In genomic region chr2:239882335-239882734, GRCh38 we compare ENCODE assay signal across 9 cellular contexts.
DNase-seq lines count a peak whose midpoint lies in the region; ATAC-seq, FAIRE-seq and TF ChIP-seq lines count a peak whose summit lies in the region.
"Had no signal": no experiment of that assay in that cellular context is flagged by ENCODE, and none has a peak within 500 bp of the region (broad histone marks: within the 10 kb centered on the region; RNA-seq: fewer than 3 reads in every experiment).

No MANE protein-coding gene starts in this region.

- no peak overlapping the region for H3K56ac ChIP-seq in H1 (replicated peaks; ENCODE audit: insufficient read length, low read depth, low read length)

- H3K27ac Mint-ChIP-seq in activated CD4-positive, alpha-beta memory T cell treated with anti-CD3 and anti-CD28 coated beads, Interleukin-2, amount 10 ng/mL, durations not matched to agents 7 days and 5 days: no peak overlapping the region
- H3K27ac Mint-ChIP-seq in naive thymus-derived CD4-positive, alpha-beta T cell: peak overlapping the region in 1 of 9 donors; percentile 45
- H3K27ac Mint-ChIP-seq: T-helper 1 cell treated with Interleukin-12 subunit alpha and Interleukin-12 subunit beta and Interleukin-4 antibody, amounts not matched to agents 30 μg/mL and 1 μg/mL, for 36 hours had no signal

- H3K9me3 Mint-ChIP-seq in activated CD4-positive, alpha-beta memory T cell treated with anti-CD3 and anti-CD28 coated beads, Interleukin-2, amount 10 ng/mL, durations not matched to agents 7 days and 5 days: peaks cover 13% of the 10 kb centered on the region
- peaks cover 0 to 29% (median 17%) of the 10 kb centered on the region in 11 donors for H3K9me3 Mint-ChIP-seq in naive thymus-derived CD4-positive, alpha-beta T cell

- H3K23me2 ChIP-seq in H1 (ENCODE audit: low read depth, low read length): no peaks in the 10 kb centered on the region

- H2BK5ac ChIP-seq in H1 (ENCODE audit: low read depth, low read length): no peak overlapping the region

- no peaks in the 10 kb centered on the region for H3K79me2 ChIP-seq in H1 (ENCODE audit: control insufficient read depth in 1 of 2, insufficient read depth in 2 of 2, low read length in 2 of 2)

- DNase-seq in ELF-1 (ENCODE audit: low read depth, low spot score) (peak; percentile 66), NCI-H1048 (lab: John Stamatoyannopoulos, UW) (peak; percentile 8), H1 (ENCODE audit: low read depth in 1 of 2, low spot score in 2 of 2) (peak; percentile 31 to 88), suprapubic skin (ENCODE audit: low spot score in 2 of 2) (peak in 1 of 2 donors; percentile 78), OCI-M2 (lab: John Stamatoyannopoulos, UW; ENCODE audit: unreplicated experiment) (no peak)
- peak; percentile 67 for DNase-seq in activated CD4-positive, alpha-beta memory T cell treated with anti-CD3 and anti-CD28 coated beads, Interleukin-2, amount 10 ng/mL, durations not matched to agents 7 days and 5 days
- DNase-seq in naive thymus-derived CD4-positive, alpha-beta T cell: peak in 8 of 9 donors; percentile 12 to 59 (median 44)

- FAIRE-seq in H1 (lab: Jason Lieb, UNC): peak; percentile 78

- CTCF ChIA-PET in activated CD4-positive, alpha-beta memory T cell treated with anti-CD3 and anti-CD28 coated beads, Interleukin-2, amount 10 ng/mL, durations not matched to agents 7 days and 5 days (lab: Charles Lee): interaction anchor here (0.9 to 1.7 kb wide), 4 partner anchors 13 to 58 kb away, joined by 3 to 6 read pairs (median 4); no protein-coding TSS in a partner anchor
- CTCF ChIA-PET in H1 (lab: Charles Lee; ENCODE audit: partially characterized antibody): interaction anchor here (1.0 kb wide), 1 partner anchor 36 kb away, joined by 3 read pairs; no protein-coding TSS in a partner anchor
- CTCF ChIA-PET in naive thymus-derived CD4-positive, alpha-beta T cell (lab: Charles Lee): interaction anchor here (0.6 to 1.1 kb wide), 5 partner anchors 8 to 783 kb away, joined by 3 read pairs; no protein-coding TSS in a partner anchor

- no peak overlapping the region for H3K27ac ChIP-seq in H1 (ENCODE audit: low read depth, low read length)
- no peak overlapping the region for H3K27ac ChIP-seq in naive thymus-derived CD4-positive, alpha-beta T cell (ENCODE audit: low read depth, low read length)
- no peak overlapping the region for H3K27ac ChIP-seq in suprapubic skin

- H3K27me3 ChIP-seq in H1 (replicated peaks in 1 of 4; ENCODE audit: control insufficient read depth in 3 of 4, extremely low read depth in 1 of 4, insufficient read depth in 3 of 4, low read length in 3 of 4) (no peaks in the 10 kb centered on the region; a peak in 2 of 7 replicates), suprapubic skin (no peaks in the 10 kb centered on the region)
- no peaks in the 10 kb centered on the region for H3K27me3 ChIP-seq in naive thymus-derived CD4-positive, alpha-beta T cell (ENCODE audit: control insufficient read depth in 2 of 2, insufficient read depth in 2 of 2, low read length in 2 of 2)

- no peak overlapping the region for H2BK120ac ChIP-seq in H1 (replicated peaks; ENCODE audit: low read depth, low read length)

- H3K9ac ChIP-seq in H1 (replicated peaks in 1 of 4; ENCODE audit: extremely low read depth in 1 of 4, low read depth in 3 of 4, low read length in 3 of 4): no peak overlapping the region

- H3K36me3 ChIP-seq in H1 (ENCODE audit: control insufficient read depth in 2 of 4, insufficient read depth in 4 of 4, low read length in 3 of 4): no peaks in the 10 kb centered on the region
- H3K36me3 ChIP-seq in naive thymus-derived CD4-positive, alpha-beta T cell (ENCODE audit: control insufficient read depth in 2 of 3, insufficient read depth in 3 of 3, low read length in 3 of 3): no peaks in the 10 kb centered on the region
- no peaks in the 10 kb centered on the region for H3K36me3 ChIP-seq in suprapubic skin

- peaks cover 2% of the 10 kb centered on the region for H3K4me1 Mint-ChIP-seq in activated CD4-positive, alpha-beta memory T cell treated with anti-CD3 and anti-CD28 coated beads, Interleukin-2, amount 10 ng/mL, durations not matched to agents 7 days and 5 days
- H3K4me1 Mint-ChIP-seq in naive thymus-derived CD4-positive, alpha-beta T cell: peaks cover 3 to 11% (median 6%) of the 10 kb centered on the region in 7 donors

- H3K4me1 ChIP-seq in H1 (replicated peaks in 1 of 4; ENCODE audit: control insufficient read depth in 3 of 4, insufficient read depth in 4 of 4, low read length in 3 of 4) (peaks cover 0 to 3% (median 0%) of the 10 kb centered on the region in 4 experiments; a peak in 3 of 7 replicates), suprapubic skin (peaks cover 8% of the 10 kb centered on the region)
- peaks cover 0 to 6% of the 10 kb centered on the region in 2 donors for H3K4me1 ChIP-seq in naive thymus-derived CD4-positive, alpha-beta T cell (ENCODE audit: control insufficient read depth in 2 of 2, insufficient read depth in 2 of 2, low read length in 2 of 2)

- no peak overlapping the region for H3K23ac ChIP-seq in H1 (ENCODE audit: insufficient read length)

- H3K79me1 ChIP-seq in H1 (ENCODE audit: low read depth, low read length): no peaks in the 10 kb centered on the region

- no peak overlapping the region for H2BK15ac ChIP-seq in H1 (ENCODE audit: low read length)

- TF ChIP-seq CTCF in H1 (IDR thresholded peaks at IDR 0.05; ENCODE audit: control extremely low read depth in 1 of 3, insufficient read depth in 1 of 3, low read depth in 1 of 3, low read length in 3 of 3) (peak; percentile 70 to 83 (median 75)), suprapubic skin (IDR thresholded peaks at IDR 0.05) (peak; percentile 70 to 72)

- no peak overlapping the region for H4K91ac ChIP-seq in H1 (replicated peaks; ENCODE audit: insufficient read length, low read length)

- no peak overlapping the region for H4K5ac ChIP-seq in H1 (ENCODE audit: insufficient read length, low read depth, low read length)

- no peak overlapping the region for H3K4me2 ChIP-seq in H1 (ENCODE audit: insufficient read depth in 1 of 2, low read depth in 2 of 2, low read length in 2 of 2)

- no peak overlapping the region for H3K18ac ChIP-seq in H1 (ENCODE audit: extremely low read depth, low read length)

- no peak overlapping the region for H2BK20ac ChIP-seq in H1 (ENCODE audit: low read length)

- H3K27me3 Mint-ChIP-seq in activated CD4-positive, alpha-beta memory T cell treated with anti-CD3 and anti-CD28 coated beads, Interleukin-2, amount 10 ng/mL, durations not matched to agents 7 days and 5 days: peaks cover 9% of the 10 kb centered on the region
- peaks cover 4 to 19% (median 12%) of the 10 kb centered on the region in 5 donors for H3K27me3 Mint-ChIP-seq in naive thymus-derived CD4-positive, alpha-beta T cell

- TF ChIP-seq POLR2A in H1 (IDR thresholded peaks at IDR 0.05; ENCODE audit: control extremely low read depth in 1 of 2, low read depth in 2 of 2, low read length in 2 of 2): no peak
- no peak for TF ChIP-seq POLR2A in suprapubic skin (IDR thresholded peaks at IDR 0.05)

- POLR2A ChIA-PET in activated CD4-positive, alpha-beta memory T cell treated with anti-CD3 and anti-CD28 coated beads, Interleukin-2, amount 10 ng/mL, durations not matched to agents 7 days and 5 days (lab: Charles Lee): interaction anchor here (0.8 kb wide), 1 partner anchor 29 kb away, joined by 3 read pairs; no protein-coding TSS in a partner anchor
- POLR2A ChIA-PET in H1 (lab: Charles Lee; ENCODE audit: partially characterized antibody): no interaction called here
- POLR2A ChIA-PET in naive thymus-derived CD4-positive, alpha-beta T cell (lab: Charles Lee): no interaction called here

- H3K4me3 ChIP-seq in H1 (ENCODE audit: extremely low read depth in 1 of 4, insufficient read depth in 2 of 4, low read depth in 3 of 4, low read length in 4 of 4): no peak overlapping the region
- H3K4me3 ChIP-seq in naive thymus-derived CD4-positive, alpha-beta T cell (ENCODE audit: low read length): no peak overlapping the region
- H3K4me3 ChIP-seq in suprapubic skin: no peak overlapping the region

- H3K36me3 Mint-ChIP-seq in activated CD4-positive, alpha-beta memory T cell treated with anti-CD3 and anti-CD28 coated beads, Interleukin-2, amount 10 ng/mL, durations not matched to agents 7 days and 5 days (ENCODE audit: low read depth): peaks cover 9% of the 10 kb centered on the region
- peaks cover 0 to 8% (median 7%) of the 10 kb centered on the region in 5 donors for H3K36me3 Mint-ChIP-seq in naive thymus-derived CD4-positive, alpha-beta T cell

- no peak overlapping the region for H2BK12ac ChIP-seq in H1 (ENCODE audit: low read depth, low read length)

- H3K9me3 ChIP-seq in H1 (ENCODE audit: insufficient read depth in 2 of 2, low read depth in 1 of 2, low read length in 1 of 2): peaks cover 15 to 16% of the 10 kb centered on the region in 2 experiments
- peaks cover 0 to 13% (median 0%) of the 10 kb centered on the region in 3 experiments for H3K9me3 ChIP-seq in naive thymus-derived CD4-positive, alpha-beta T cell (ENCODE audit: control insufficient read depth in 2 of 3, low read length in 3 of 3)
- peaks cover 5% of the 10 kb centered on the region for H3K9me3 ChIP-seq in suprapubic skin

- no peak overlapping the region for H3K14ac ChIP-seq in H1 (ENCODE audit: insufficient read length)

- ATAC-seq in naive thymus-derived CD4-positive, alpha-beta T cell: peak; percentile 54
- no peak for ATAC-seq in GM21786 (IDR thresholded peaks at IDR 0.05; ENCODE audit: unreplicated experiment)

- H2AFZ ChIP-seq in H1 (ENCODE audit: low read length): no peak overlapping the region

- intact Hi-C loops in naive thymus-derived CD4-positive, alpha-beta T cell (cut with micrococcal nuclease): loop anchor here (1.0 to 2.0 kb wide), 3 partner anchors 482 to 847 kb away; partner anchors contain the start of gene HDAC4 (in 1 of the 2)

- no peak for TF ChIP-seq EP300 in H1 (IDR thresholded peaks at IDR 0.05; ENCODE audit: borderline replicate concordance in 1 of 2, low read depth in 2 of 2, low read length in 2 of 2)
- no peak for TF ChIP-seq EP300 in suprapubic skin (IDR thresholded peaks at IDR 0.05)

- no peak overlapping the region for H4K8ac ChIP-seq in H1 (ENCODE audit: extremely low read depth, insufficient read depth, low read length)

- H2AK5ac ChIP-seq in H1 (ENCODE audit: low read depth, low read length): no peak overlapping the region

- no peak overlapping the region for H3K4ac ChIP-seq in H1 (replicated peaks; ENCODE audit: insufficient read length, low read depth, low read length)

- TF ChIP-seq RAD21 in H1 (IDR thresholded peaks at IDR 0.05 in 1 of 2, conservative IDR thresholded peaks at IDR 0.05 in 1 of 2; ENCODE audit: low read depth in 2 of 2, low read length in 2 of 2): peak; percentile 73 to 80

- WGBS in H1 (ENCODE audit: extremely low coverage in 1 of 2, insufficient coverage in 1 of 2, insufficient read length in 1 of 2, insufficient replicate concordance in 2 of 2, low coverage in 1 of 2, low lambda C conversion rate in 2 of 2, missing lambda C conversion rate in 1 of 2), 2 experiments: 39% methylated on average over 5 of the region's 5 CpGs; no CpG with 5 or more reads in 1 of the 2 experiments
- 32% methylated on average over 5 of the region's 5 CpGs for WGBS in suprapubic skin

- H3K4me3 Mint-ChIP-seq in activated CD4-positive, alpha-beta memory T cell treated with anti-CD3 and anti-CD28 coated beads, Interleukin-2, amount 10 ng/mL, durations not matched to agents 7 days and 5 days: no peak overlapping the region
- H3K4me3 Mint-ChIP-seq in naive thymus-derived CD4-positive, alpha-beta T cell: no peak overlapping the region
- H3K4me3 Mint-ChIP-seq: T-helper 1 cell treated with Interleukin-12 subunit alpha and Interleukin-12 subunit beta and Interleukin-4 antibody, amounts not matched to agents 30 μg/mL and 1 μg/mL, for 36 hours had no signal

- no peaks in the 10 kb centered on the region for H4K20me1 ChIP-seq in H1 (replicated peaks in 1 of 2; ENCODE audit: control insufficient read depth in 1 of 2, insufficient read depth in 2 of 2, low read length in 2 of 2)
